In genomic region chr14:79465651-79466050, GRCh38 we compare ENCODE assay signal across 17 cellular contexts.
DNase-seq lines count a peak whose midpoint lies in the region; FAIRE-seq and TF ChIP-seq lines count a peak whose summit lies in the region.
"Had no signal": no experiment of that assay in that cellular context is flagged by ENCODE, and none has a peak within 500 bp of the region (broad histone marks: within the 10 kb centered on the region; RNA-seq: fewer than 3 reads in every experiment).

No MANE protein-coding gene starts in this region.

- FAIRE-seq in kidney (lab: Jason Lieb, UNC): no peak
- FAIRE-seq: GM18507 had no signal

- no peak overlapping the region for H3K9ac ChIP-seq in kidney (ENCODE audit: low read length in 2 of 2)

- H3K4me3 Mint-ChIP-seq in nephron progenitor cell: no peak overlapping the region
- H3K4me3 Mint-ChIP-seq: CD4-positive, alpha-beta memory T cell; GM23338 had no signal

- no peaks in the 10 kb centered on the region for H3K9me3 ChIP-seq in kidney (ENCODE audit: control insufficient read depth in 1 of 2, low read length in 2 of 2)
- H3K9me3 ChIP-seq: BE2C had no signal

- peaks cover 5% of the 10 kb centered on the region for H3K27me3 Mint-ChIP-seq in nephron progenitor cell (ENCODE audit: low read depth, poor library complexity)
- H3K27me3 Mint-ChIP-seq: CD4-positive, alpha-beta memory T cell; IgD-negative memory B cell had no signal

- H3K36me3 Mint-ChIP-seq in nephron progenitor cell (ENCODE audit: low read depth): peaks cover 3% of the 10 kb centered on the region
- H3K36me3 Mint-ChIP-seq: CD4-positive, alpha-beta memory T cell; IgD-negative memory B cell had no signal

- H3K4me3 ChIP-seq in fibroblast of mammary gland (ENCODE audit: control insufficient read depth, low read depth, low read length) (no peak overlapping the region), kidney (ENCODE audit: low read length in 2 of 2) (no peak overlapping the region)
- H3K4me3 ChIP-seq: GM23338 had no signal

- H3K9me3 Mint-ChIP-seq in nephron progenitor cell: no peaks in the 10 kb centered on the region
- H3K9me3 Mint-ChIP-seq: GM23338, IgD-negative memory B cell had no signal

- intact Hi-C loops in kidney (cut with DNase I): no loop called here

- TF ChIP-seq CTCF in fibroblast of mammary gland (conservative IDR thresholded peaks at IDR 0.05; ENCODE audit: control insufficient read depth, insufficient read depth, low read depth, low read length): no peak
- TF ChIP-seq CTCF in nephron progenitor cell (IDR thresholded peaks at IDR 0.05): no peak
- no peak for TF ChIP-seq CTCF in kidney (IDR thresholded peaks at IDR 0.05; ENCODE audit: borderline replicate concordance, extremely low read depth, insufficient read depth)

- DNase-seq in EL (peak; percentile 23), LHCN-M2 (ENCODE audit: low read depth) (peak; percentile 68), fibroblast of mammary gland (ENCODE audit: low read depth) (peak; percentile 5), stromal cell of bone marrow (ENCODE audit: low read depth) (peak; percentile 13), NCI-H1092 (lab: John Stamatoyannopoulos, UW) (no peak), nephron progenitor cell (no peak), kidney (no peak)
- DNase-seq: ACHN; BE2C; CD4-positive, alpha-beta memory T cell; DMS79; GDM1; H7 had no signal

- H3K36me3 ChIP-seq in kidney (ENCODE audit: control insufficient read depth in 1 of 2, insufficient read depth in 2 of 2, low read length in 2 of 2): no peaks in the 10 kb centered on the region
- H3K36me3 ChIP-seq: BE2C had no signal

- no peak overlapping the region for H3K27ac ChIP-seq in kidney (ENCODE audit: low read depth in 2 of 2, low read length in 2 of 2)
- H3K27ac ChIP-seq: C4-2B had no signal

- H3K4me1 ChIP-seq in kidney (ENCODE audit: control insufficient read depth in 1 of 2, insufficient read depth in 1 of 2, low read depth in 1 of 2, low read length in 2 of 2): no peaks in the 10 kb centered on the region
- H3K4me1 ChIP-seq: BE2C had no signal

- no peak overlapping the region for H3K27ac Mint-ChIP-seq in nephron progenitor cell
- H3K27ac Mint-ChIP-seq: CD4-positive, alpha-beta memory T cell; IgD-negative memory B cell had no signal

- peaks cover 29% of the 10 kb centered on the region for H3K4me1 Mint-ChIP-seq in nephron progenitor cell
- H3K4me1 Mint-ChIP-seq: CD4-positive, alpha-beta memory T cell; IgD-negative memory B cell had no signal

Comparison
In these comparisons a context has a peak if more than half of its experiments do, and no peak if none do; other contexts are left out.
1. DNase-seq: peak in EL (single experiment), LHCN-M2 (single experiment), fibroblast of mammary gland (single experiment) and stromal cell of bone marrow (single experiment); none in NCI-H1092 (single experiment), nephron progenitor cell (single experiment) and kidney (single experiment).